Comparison of ENCODE assay signal across 1 cellular context in the genomic region with DNA sequence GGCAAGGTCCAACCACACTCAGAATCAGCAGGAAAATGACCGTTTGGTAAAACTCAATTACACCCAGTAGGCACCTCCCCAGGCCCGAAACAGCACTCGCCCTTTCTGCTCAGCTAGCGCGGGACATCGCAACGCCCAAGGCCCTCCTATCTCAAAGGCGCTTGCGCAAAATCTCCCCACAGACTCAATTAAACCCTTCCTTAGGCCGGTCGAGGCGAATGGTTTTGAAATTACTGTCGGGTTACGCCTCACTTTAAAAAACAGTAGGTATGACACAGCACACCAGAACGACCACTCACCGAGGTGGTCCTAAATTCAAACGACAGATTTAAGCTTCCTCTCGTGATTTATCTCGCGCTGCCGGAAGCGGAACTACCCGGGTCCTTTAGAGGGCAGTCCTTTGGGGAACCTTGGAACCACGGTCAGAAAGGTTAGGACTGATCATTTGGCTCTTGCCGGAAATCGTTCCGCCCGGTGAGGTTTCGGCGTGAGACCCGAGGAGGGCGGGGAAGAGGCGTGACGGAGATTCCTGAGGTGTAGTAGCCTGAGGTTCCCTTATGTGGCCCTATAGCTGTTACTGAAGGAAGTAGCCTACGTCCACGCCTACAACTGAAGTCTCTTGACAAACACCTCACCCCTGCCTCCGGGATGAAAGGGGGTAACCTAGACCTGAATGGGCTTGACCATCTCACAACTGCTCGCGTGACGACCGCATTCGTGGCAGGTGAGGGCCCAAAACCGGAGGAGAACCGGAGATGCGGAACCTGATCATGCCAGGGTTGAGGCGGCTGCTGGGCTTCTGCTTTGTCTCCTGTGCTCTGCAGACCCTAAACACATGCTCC.
TF ChIP-seq lines count a peak whose summit lies in the region.

Gene GIN1 (minus strand): TSS at position 374 of the 842 bp plus-strand sequence. CDS start 11,431 bp downstream, outside the sequence.
Gene PPIP5K2 (plus strand): TSS at position 537 of the 842 bp plus-strand sequence. CDS start 9,289 bp downstream, outside the sequence.

TF ChIP-seq in HepG2, 621 proteins besides CTCF, POLR2A, EP300 and RAD21 (continued from another document and continues in another):
- TF ChIP-seq, protein P1, sequence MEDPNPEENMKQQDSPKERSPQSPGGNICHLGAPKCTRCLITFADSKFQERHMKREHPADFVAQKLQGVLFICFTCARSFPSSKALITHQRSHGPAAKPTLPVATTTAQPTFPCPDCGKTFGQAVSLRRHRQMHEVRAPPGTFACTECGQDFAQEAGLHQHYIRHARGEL (CRISPR knock-in tag; IDR thresholded peaks at IDR 0.05) = no peak
- TF ChIP-seq FOSL2 (CRISPR knock-in tag; IDR thresholded peaks at IDR 0.05) (peak; percentile 64), ZFYVE20 (CRISPR knock-in tag; IDR thresholded peaks at IDR 0.05; ENCODE audit: borderline replicate concordance, low read depth) (no peak), ZNF629 (CRISPR knock-in tag; conservative IDR thresholded peaks at IDR 0.05) (no peak; the same call in 1 of the 2 replicates), CREB1 (IDR thresholded peaks at IDR 0.05) (peak; percentile 75), CREB1 (CRISPR knock-in tag; IDR thresholded peaks at IDR 0.05) (peak; percentile 76), JARID2 (CRISPR knock-in tag; IDR thresholded peaks at IDR 0.05; ENCODE audit: insufficient replicate concordance) (no peak), ZNF253 (CRISPR knock-in tag; IDR thresholded peaks at IDR 0.05; ENCODE audit: borderline replicate concordance) (no peak), RFX1 (IDR thresholded peaks at IDR 0.05) (no peak), ZNF792 (CRISPR knock-in tag; IDR thresholded peaks at IDR 0.05) (peak; percentile 62; the same call in 1 of the 2 replicates), GATAD2A (CRISPR knock-in tag; IDR thresholded peaks at IDR 0.05) (peak; percentile 87), ZSCAN22 (CRISPR knock-in tag; IDR thresholded peaks at IDR 0.05) (no peak), MTA3 (CRISPR knock-in tag; IDR thresholded peaks at IDR 0.05) (no peak), SIN3B (IDR thresholded peaks at IDR 0.05; ENCODE audit: low read length) (peak; percentile 81), PRDM4 (CRISPR knock-in tag; IDR thresholded peaks at IDR 0.05; ENCODE audit: borderline replicate concordance) (no peak), ZBTB7A (CRISPR knock-in tag; IDR thresholded peaks at IDR 0.05) (no peak; the same call in 1 of the 2 replicates), FOXK2 (IDR thresholded peaks at IDR 0.05) (peak; percentile 32; the same call in 1 of the 2 replicates), ZBTB38 (CRISPR knock-in tag; IDR thresholded peaks at IDR 0.05) (no peak), ZFP36L1 (CRISPR knock-in tag; IDR thresholded peaks at IDR 0.05) (peak; percentile 75; the same call in 1 of the 2 replicates), PPARG (CRISPR knock-in tag; conservative IDR thresholded peaks at IDR 0.05) (no peak; the same call in none of the 2 replicates), NR3C1 (CRISPR knock-in tag; IDR thresholded peaks at IDR 0.05) (no peak), ZNF414 (CRISPR knock-in tag; IDR thresholded peaks at IDR 0.05) (peak; percentile 98), ZNF329 (CRISPR knock-in tag; IDR thresholded peaks at IDR 0.05; ENCODE audit: low read depth) (peak; percentile 41; the same call in 1 of the 2 replicates), ZNF607 (CRISPR knock-in tag; IDR thresholded peaks at IDR 0.05; ENCODE audit: borderline replicate concordance) (no peak), TCF7L2 (IDR thresholded peaks at IDR 0.05; ENCODE audit: low read depth, low read length) (no peak), AGO2 (optimal IDR thresholded peaks at IDR 0.05; ENCODE audit: low read depth, low read length) (no peak), SMYD3 (CRISPR knock-in tag; IDR thresholded peaks at IDR 0.05) (peak; percentile 95), ONECUT2 (CRISPR knock-in tag; IDR thresholded peaks at IDR 0.05) (no peak), ZMAT3 (CRISPR knock-in tag; conservative IDR thresholded peaks at IDR 0.05) (no peak; the same call in 1 of the 2 replicates), ZNF441 (CRISPR knock-in tag; IDR thresholded peaks at IDR 0.05; ENCODE audit: borderline replicate concordance) (peak; percentile 59; the same call in 1 of the 2 replicates), DNMT1 (CRISPR knock-in tag; IDR thresholded peaks at IDR 0.05) (no peak), PAXIP1 (CRISPR knock-in tag; conservative IDR thresholded peaks at IDR 0.05) (peak; percentile 63), KMT2B (CRISPR knock-in tag; IDR thresholded peaks at IDR 0.05) (peak; percentile 98), KDM3A (CRISPR knock-in tag; IDR thresholded peaks at IDR 0.05; ENCODE audit: low read depth) (peak; percentile 55; the same call in 1 of the 2 replicates), PITX1 (CRISPR knock-in tag; IDR thresholded peaks at IDR 0.05) (peak; percentile 90), ZBTB43 (CRISPR knock-in tag; conservative IDR thresholded peaks at IDR 0.05) (no peak; the same call in 1 of the 2 replicates), CBX1 (IDR thresholded peaks at IDR 0.05; ENCODE audit: low read depth) (peak; percentile 85), TEAD2 (CRISPR knock-in tag; IDR thresholded peaks at IDR 0.05) (no peak), NR2C2 (CRISPR knock-in tag; IDR thresholded peaks at IDR 0.05; ENCODE audit: borderline replicate concordance) (peak; percentile 89), IKZF4 (CRISPR knock-in tag; IDR thresholded peaks at IDR 0.05; ENCODE audit: borderline replicate concordance, low read depth, not compliant biosample characterization) (peak; percentile 68), ZNF776 (CRISPR knock-in tag; IDR thresholded peaks at IDR 0.05) (0 out of 2 replicates have a peak, but pooled peaks have one; percentile 16), RBAK (CRISPR knock-in tag; IDR thresholded peaks at IDR 0.05) (no peak), ZSCAN9 (CRISPR knock-in tag; IDR thresholded peaks at IDR 0.05; ENCODE audit: borderline replicate concordance) (no peak), KAT7 (CRISPR knock-in tag; IDR thresholded peaks at IDR 0.05; ENCODE audit: borderline replicate concordance) (peak; percentile 46), GLI4 (CRISPR knock-in tag; IDR thresholded peaks at IDR 0.05; ENCODE audit: borderline replicate concordance) (peak; percentile 50; the same call in 1 of the 2 replicates)
- TF ChIP-seq, protein P2, sequence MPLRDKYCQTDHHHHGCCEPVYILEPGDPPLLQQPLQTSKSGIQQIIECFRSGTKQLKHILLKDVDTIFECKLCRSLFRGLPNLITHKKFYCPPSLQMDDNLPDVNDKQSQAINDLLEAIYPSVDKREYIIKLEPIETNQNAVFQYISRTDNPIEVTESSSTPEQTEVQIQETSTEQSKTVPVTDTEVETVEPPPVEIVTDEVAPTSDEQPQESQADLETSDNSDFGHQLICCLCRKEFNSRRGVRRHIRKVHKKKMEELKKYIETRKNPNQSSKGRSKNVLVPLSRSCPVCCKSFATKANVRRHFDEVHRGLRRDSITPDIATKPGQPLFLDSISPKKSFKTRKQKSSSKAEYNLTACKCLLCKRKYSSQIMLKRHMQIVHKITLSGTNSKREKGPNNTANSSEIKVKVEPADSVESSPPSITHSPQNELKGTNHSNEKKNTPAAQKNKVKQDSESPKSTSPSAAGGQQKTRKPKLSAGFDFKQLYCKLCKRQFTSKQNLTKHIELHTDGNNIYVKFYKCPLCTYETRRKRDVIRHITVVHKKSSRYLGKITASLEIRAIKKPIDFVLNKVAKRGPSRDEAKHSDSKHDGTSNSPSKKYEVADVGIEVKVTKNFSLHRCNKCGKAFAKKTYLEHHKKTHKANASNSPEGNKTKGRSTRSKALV (CRISPR knock-in tag; IDR thresholded peaks at IDR 0.05) = peak; percentile 52; the same call in 1 of the 2 replicates
- TF ChIP-seq, protein P3, sequence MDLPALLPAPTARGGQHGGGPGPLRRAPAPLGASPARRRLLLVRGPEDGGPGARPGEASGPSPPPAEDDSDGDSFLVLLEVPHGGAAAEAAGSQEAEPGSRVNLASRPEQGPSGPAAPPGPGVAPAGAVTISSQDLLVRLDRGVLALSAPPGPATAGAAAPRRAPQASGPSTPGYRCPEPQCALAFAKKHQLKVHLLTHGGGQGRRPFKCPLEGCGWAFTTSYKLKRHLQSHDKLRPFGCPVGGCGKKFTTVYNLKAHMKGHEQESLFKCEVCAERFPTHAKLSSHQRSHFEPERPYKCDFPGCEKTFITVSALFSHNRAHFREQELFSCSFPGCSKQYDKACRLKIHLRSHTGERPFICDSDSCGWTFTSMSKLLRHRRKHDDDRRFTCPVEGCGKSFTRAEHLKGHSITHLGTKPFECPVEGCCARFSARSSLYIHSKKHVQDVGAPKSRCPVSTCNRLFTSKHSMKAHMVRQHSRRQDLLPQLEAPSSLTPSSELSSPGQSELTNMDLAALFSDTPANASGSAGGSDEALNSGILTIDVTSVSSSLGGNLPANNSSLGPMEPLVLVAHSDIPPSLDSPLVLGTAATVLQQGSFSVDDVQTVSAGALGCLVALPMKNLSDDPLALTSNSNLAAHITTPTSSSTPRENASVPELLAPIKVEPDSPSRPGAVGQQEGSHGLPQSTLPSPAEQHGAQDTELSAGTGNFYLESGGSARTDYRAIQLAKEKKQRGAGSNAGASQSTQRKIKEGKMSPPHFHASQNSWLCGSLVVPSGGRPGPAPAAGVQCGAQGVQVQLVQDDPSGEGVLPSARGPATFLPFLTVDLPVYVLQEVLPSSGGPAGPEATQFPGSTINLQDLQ (CRISPR knock-in tag; IDR thresholded peaks at IDR 0.05) = peak; percentile 77
- TF ChIP-seq, protein P4, sequence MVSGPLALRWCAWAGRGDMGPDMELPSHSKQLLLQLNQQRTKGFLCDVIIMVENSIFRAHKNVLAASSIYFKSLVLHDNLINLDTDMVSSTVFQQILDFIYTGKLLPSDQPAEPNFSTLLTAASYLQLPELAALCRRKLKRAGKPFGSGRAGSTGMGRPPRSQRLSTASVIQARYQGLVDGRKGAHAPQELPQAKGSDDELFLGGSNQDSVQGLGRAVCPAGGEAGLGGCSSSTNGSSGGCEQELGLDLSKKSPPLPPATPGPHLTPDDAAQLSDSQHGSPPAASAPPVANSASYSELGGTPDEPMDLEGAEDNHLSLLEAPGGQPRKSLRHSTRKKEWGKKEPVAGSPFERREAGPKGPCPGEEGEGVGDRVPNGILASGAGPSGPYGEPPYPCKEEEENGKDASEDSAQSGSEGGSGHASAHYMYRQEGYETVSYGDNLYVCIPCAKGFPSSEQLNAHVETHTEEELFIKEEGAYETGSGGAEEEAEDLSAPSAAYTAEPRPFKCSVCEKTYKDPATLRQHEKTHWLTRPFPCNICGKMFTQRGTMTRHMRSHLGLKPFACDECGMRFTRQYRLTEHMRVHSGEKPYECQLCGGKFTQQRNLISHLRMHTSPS (CRISPR knock-in tag; IDR thresholded peaks at IDR 0.05; ENCODE audit: low read depth) = 0 out of 2 replicates have a peak, but pooled peaks have one; percentile 13
